Comparison of ENCODE assay signal across 7 cellular contexts in genomic region chr1:211925016-211925415, GRCh38.
A peak's percentile ranks its signal among the peaks of the same experiment; 100 is the strongest.
DNase-seq lines count a peak whose midpoint lies in the region; ATAC-seq and TF ChIP-seq lines count a peak whose summit lies in the region.

No MANE protein-coding gene starts in this region.

- H3K4me1 ChIP-seq in Peyer's patch = peaks cover 0 to 24% (median 0%) of the 10 kb centered on the region in 4 donors

- no peak for TF ChIP-seq POLR2A in Peyer's patch (IDR thresholded peaks at IDR 0.05)

- H3K4me3 Mint-ChIP-seq in activated naive CD4-positive, alpha-beta T cell treated with anti-CD3 and anti-CD28 coated beads for 36 hours = no peak overlapping the region

- no peaks in the 10 kb centered on the region for H3K9me3 Mint-ChIP-seq in activated naive CD4-positive, alpha-beta T cell treated with anti-CD3 and anti-CD28 coated beads for 36 hours

- H3K27ac ChIP-seq in Peyer's patch = peak overlapping the region in 1 of 4 donors; percentile 22

- no peak overlapping the region for H3K4me3 ChIP-seq in Peyer's patch

- H3K9me3 ChIP-seq in Peyer's patch = no peaks in the 10 kb centered on the region

- no peaks in the 10 kb centered on the region for H3K36me3 Mint-ChIP-seq in activated naive CD4-positive, alpha-beta T cell treated with anti-CD3 and anti-CD28 coated beads for 36 hours (ENCODE audit: low read depth)

- no peaks in the 10 kb centered on the region for H3K4me1 Mint-ChIP-seq in activated naive CD4-positive, alpha-beta T cell treated with anti-CD3 and anti-CD28 coated beads for 36 hours (ENCODE audit: low read depth)

- H3K27ac Mint-ChIP-seq in activated naive CD4-positive, alpha-beta T cell treated with anti-CD3 and anti-CD28 coated beads for 36 hours = no peak overlapping the region

- peak; percentile 76 for DNase-seq in NCI-H1436 (lab: John Stamatoyannopoulos, UW)
- peak in 2 of 3 donors; percentile 80 to 84 for DNase-seq in Peyer's patch
- peak; percentile 96 for DNase-seq in myocyte (ENCODE audit: low read depth)
- DNase-seq in CD1c-positive myeloid dendritic cell (ENCODE audit: extremely low spot score) = no peak
- no peak for DNase-seq in activated naive CD4-positive, alpha-beta T cell treated with anti-CD3 and anti-CD28 coated beads for 36 hours
- no peak for DNase-seq in activated effector memory CD4-positive, alpha-beta T cell treated with Interleukin-2 at 50 U/mL for 16 hours

- no peaks in the 10 kb centered on the region for H3K36me3 ChIP-seq in Peyer's patch

- intact Hi-C loops in activated naive CD4-positive, alpha-beta T cell treated with anti-CD3 and anti-CD28 coated beads for 36 hours (cut with micrococcal nuclease) = no loop called here

- CTCF ChIA-PET in activated naive CD4-positive, alpha-beta T cell treated with anti-CD3 and anti-CD28 coated beads for 36 hours (lab: Charles Lee) = interaction anchor here (0.6 to 1.5 kb wide), 4 partner anchors 15 to 243 kb away, joined by 3 to 4 read pairs (median 3); no protein-coding TSS in a partner anchor

- no peaks in the 10 kb centered on the region for H3K27me3 ChIP-seq in Peyer's patch

- TF ChIP-seq CTCF in Peyer's patch (IDR thresholded peaks at IDR 0.05) = peak in 2 of 6 experiments; percentile 6 to 19

- ATAC-seq in GM21786 (IDR thresholded peaks at IDR 0.05; ENCODE audit: unreplicated experiment) = peak; percentile 67

- H3K27me3 Mint-ChIP-seq in activated naive CD4-positive, alpha-beta T cell treated with anti-CD3 and anti-CD28 coated beads for 36 hours (ENCODE audit: low read depth) = peaks cover 6% of the 10 kb centered on the region

Comparison
In these comparisons a context has a peak if more than half of its experiments do, and no peak if none do; other contexts are left out.
1. DNase-seq: peak in NCI-H1436 (single experiment), Peyer's patch (2 of 3) and myocyte (single experiment); none in CD1c-positive myeloid dendritic cell (single experiment), activated naive CD4-positive, alpha-beta T cell treated with anti-CD3 and anti-CD28 coated beads for 36 hours (single experiment) and activated effector memory CD4-positive, alpha-beta T cell treated with Interleukin-2 at 50 U/mL for 16 hours (single experiment).